In genomic region chr9:109199676-109200075, GRCh38 we compare ENCODE assay signal across 9 cellular contexts. TPM values are rescaled to one million over a fixed set of nuclear protein-coding genes. Genes with fewer than 3 reads are reported as not detected.
"Had no signal": no experiment of that assay in that cellular context is flagged by ENCODE, and none has a peak within 500 bp of the region (broad histone marks: within the 10 kb centered on the region; RNA-seq: fewer than 3 reads in every experiment).

No MANE protein-coding gene starts in this region.

- FAIRE-seq: G401.6, GM12878, GM12891, GM12892, GM18507, GM19239 had no signal

- DNase-seq: GDM1, GF-D8 had no signal

- H3K4me3 ChIP-seq: GM12878 had no signal

RNA-seq across cellular contexts. Expression of gene FRRS1L, which starts 32.6 kb away (rescaled TPM):
- total RNA-seq: G401, GM12878 had no signal
- polyA plus RNA-seq: GM12878 had no signal
